ENCODE assay signal across 2 cellular contexts in genomic region chr11:10386861-10387208, GRCh38.
TF ChIP-seq lines count a peak whose summit lies in the region.

No MANE protein-coding gene starts in this region.

TF ChIP-seq in SK-N-SH, 30 proteins besides CTCF, POLR2A, EP300 and RAD21 (continued from another document):
- TF ChIP-seq IRF3 (IDR thresholded peaks at IDR 0.05; ENCODE audit: low read depth, low read length): no peak
- no peak for TF ChIP-seq RCOR1 (IDR thresholded peaks at IDR 0.05; ENCODE audit: low read length)
- TF ChIP-seq NRF1 (IDR thresholded peaks at IDR 0.05; ENCODE audit: low read depth, low read length): no peak
- TF ChIP-seq FOXM1 (IDR thresholded peaks at IDR 0.05; ENCODE audit: low read depth): no peak

TF ChIP-seq in SK-N-SH treated with all-trans-retinoic acid at 6 μM for 48 hours, 23 proteins besides CTCF, POLR2A, EP300 and RAD21 (continued from another document):
- TF ChIP-seq CSRNP3 (CRISPR knock-in tag; IDR thresholded peaks at IDR 0.05) (no peak), ZNF70 (CRISPR knock-in tag; IDR thresholded peaks at IDR 0.05) (no peak), GLIS3 (CRISPR knock-in tag; IDR thresholded peaks at IDR 0.05) (no peak), TSHZ2 (CRISPR knock-in tag; IDR thresholded peaks at IDR 0.05) (no peak), ZC3H10 (CRISPR knock-in tag; IDR thresholded peaks at IDR 0.05) (no peak), OSR1 (CRISPR knock-in tag; IDR thresholded peaks at IDR 0.05) (no peak), TOX (CRISPR knock-in tag; IDR thresholded peaks at IDR 0.05; ENCODE audit: borderline replicate concordance) (no peak), CREB5 (CRISPR knock-in tag; IDR thresholded peaks at IDR 0.05; ENCODE audit: low read depth) (no peak), ZFP30 (CRISPR knock-in tag; IDR thresholded peaks at IDR 0.05) (no peak), ZNF565 (CRISPR knock-in tag; conservative IDR thresholded peaks at IDR 0.05; ENCODE audit: low read depth) (no peak)
